1 cellular context compared by ENCODE assay signal in the genomic region with DNA sequence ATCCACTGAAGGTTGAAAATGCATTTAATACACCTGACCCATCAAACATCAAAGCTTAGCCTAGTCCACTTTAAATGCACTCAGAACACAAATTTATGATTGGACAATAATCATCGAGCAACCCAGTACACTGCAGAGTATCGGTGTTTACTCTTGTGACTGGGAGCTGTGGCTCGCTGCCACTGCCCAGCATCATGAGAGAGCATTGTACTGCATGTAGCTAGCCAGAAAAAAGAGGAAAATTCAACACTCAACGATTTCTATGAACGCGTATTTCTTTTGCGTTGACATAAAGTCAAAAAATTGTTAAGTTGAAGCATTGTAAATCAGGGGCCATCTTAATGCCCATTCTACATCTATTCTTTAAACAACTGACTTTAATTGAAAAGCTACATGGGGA.
TF ChIP-seq lines count a peak whose summit lies in the region.

No MANE protein-coding gene starts in this region.

TF ChIP-seq in IMR-90, 13 proteins besides CTCF, POLR2A, EP300 and RAD21:
- TF ChIP-seq FOS (IDR thresholded peaks at IDR 0.05; ENCODE audit: low read depth, low read length) (no peak), RCOR1 (IDR thresholded peaks at IDR 0.05; ENCODE audit: insufficient replicate concordance, low read length) (no peak), RFX5 (IDR thresholded peaks at IDR 0.05; ENCODE audit: low read depth, low read length) (no peak), SMC3 (IDR thresholded peaks at IDR 0.05; ENCODE audit: low read depth, low read length) (no peak), MAZ (IDR thresholded peaks at IDR 0.05; ENCODE audit: borderline replicate concordance, low read depth, low read length) (no peak)
